13 cellular contexts compared by ENCODE assay signal in the genomic region with DNA sequence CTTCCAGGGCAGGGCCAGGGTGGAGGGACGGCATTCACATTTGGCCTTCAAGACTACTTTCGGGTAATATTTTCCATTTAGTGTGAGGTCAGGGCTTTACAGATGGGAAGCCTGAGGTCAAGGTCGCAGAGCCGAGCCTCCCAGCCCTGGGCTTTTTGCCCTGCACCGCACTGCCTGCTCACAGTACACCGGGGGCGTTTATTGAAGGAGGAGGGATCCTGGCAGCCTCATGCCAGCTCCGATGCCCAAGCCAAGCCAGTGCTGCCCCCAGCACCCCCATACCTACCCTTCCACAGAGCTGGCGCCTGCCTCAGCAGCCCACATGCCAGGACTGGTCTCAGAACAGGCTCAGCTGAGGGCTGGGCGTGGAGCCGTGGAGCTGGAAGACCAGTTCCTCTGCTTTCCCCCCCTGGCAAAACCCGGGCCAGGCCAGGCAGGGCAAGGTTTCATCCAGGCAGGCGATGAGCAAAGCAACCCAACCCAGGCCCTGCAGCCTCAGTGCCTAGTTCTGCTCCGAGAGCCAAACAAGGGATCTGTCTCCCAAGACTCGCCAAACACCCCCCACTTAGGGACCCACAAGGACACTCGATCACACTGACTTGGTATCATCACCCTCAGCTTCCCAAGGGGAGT. TPM values are rescaled to one million over a fixed set of nuclear protein-coding genes. Genes with fewer than 3 reads are reported as not detected.
DNase-seq lines count a peak whose midpoint lies in the region; ATAC-seq, FAIRE-seq and TF ChIP-seq lines count a peak whose summit lies in the region.
"Had no signal": no experiment of that assay in that cellular context is flagged by ENCODE, and none has a peak within 500 bp of the region (broad histone marks: within the 10 kb centered on the region; RNA-seq: fewer than 3 reads in every experiment).

No MANE protein-coding gene starts in this region.

- no peak for TF ChIP-seq EP300 in GM12878 (IDR thresholded peaks at IDR 0.05; ENCODE audit: borderline replicate concordance in 1 of 2, control insufficient read depth in 1 of 2, low read depth in 2 of 2, low read length in 2 of 2)

- peaks cover 20% of the 10 kb centered on the region for H3K79me2 ChIP-seq in GM12878 (ENCODE audit: control insufficient read depth, insufficient read depth, low read length)

- H3K4me1 ChIP-seq in GM12878 (ENCODE audit: control insufficient read depth, insufficient read depth, low read length) (peaks cover 58% of the 10 kb centered on the region), liver (ENCODE audit: control insufficient read depth in 4 of 4, insufficient read depth in 4 of 4, low read length in 3 of 4) (peaks cover 18 to 94% (median 58%) of the 10 kb centered on the region in 4 donors), testis (peaks cover 14% of the 10 kb centered on the region)

- H3K9ac ChIP-seq in GM12878 (ENCODE audit: control insufficient read depth, insufficient read depth, low read length) (peak overlapping the region; percentile 58; the same call in 1 of the 2 replicates), liver (ENCODE audit: low read depth in 1 of 2, low read length in 2 of 2) (peak overlapping the region; percentile 55 to 80)

- peak overlapping the region; percentile 83 for H3K4me2 ChIP-seq in GM12878 (ENCODE audit: control insufficient read depth, insufficient read depth)

- H3K27ac ChIP-seq in GM12878 (ENCODE audit: control insufficient read depth, insufficient read depth) (peak overlapping the region; percentile 78), liver (ENCODE audit: low read depth in 1 of 2, low read length in 2 of 2) (peak overlapping the region; percentile 94 to 98), testis (peak overlapping the region in 1 of 2 donors; percentile 18)
- H3K27ac ChIP-seq: SJSA1 had no signal

- no peaks in the 10 kb centered on the region for H4K20me1 ChIP-seq in GM12878 (ENCODE audit: control insufficient read depth, insufficient read depth)

- ATAC-seq in GM12878 (peak; percentile 2; the same call in 2 of the 3 replicates), GM18517 (IDR thresholded peaks at IDR 0.05; ENCODE audit: unreplicated experiment) (no peak)
- ATAC-seq: natural killer cell; stimulated activated effector memory CD8-positive, alpha-beta T cell treated with anti-CD3 and anti-CD28 coated beads, Interleukin-12 subunit alpha, Interleukin-12 subunit beta, amount 100 ng/mL, for 72 hours had no signal

- RAD21 ChIA-PET in GM12878 (lab: Charles Lee; ENCODE audit: unreplicated experiment), result interaction anchor here (1.5 to 6.2 kb wide), 3 partner anchors 9 to 67 kb away, joined by 5 to 69 read pairs (median 18); partner anchors contain the start of gene SDC1

- CTCF ChIA-PET in GM12878 (lab: Yijun Ruan, JAX), result interaction anchor here (1.3 to 6.2 kb wide), 4 partner anchors 10 to 78 kb away, joined by 3 to 39 read pairs (median 11); partner anchors contain the start of gene SDC1

- peak; percentile 77 for DNase-seq in LNCaP clone FGC (ENCODE audit: low read depth)
- DNase-seq in GM12878 (ENCODE audit: low read depth, low spot score), result no peak
- peak; percentile 35 for DNase-seq in testis
- DNase-seq in activated CD8-positive, alpha-beta memory T cell treated with anti-CD3 and anti-CD28 coated beads, Interleukin-2, amount 50 U/mL, for 48 hours, result no peak
- DNase-seq in stimulated activated CD4-positive, alpha-beta T cell treated with anti-CD3 and anti-CD28 coated beads, Interleukin-15, amount 100 ng/mL, for 24 hours, result no peak
- DNase-seq: activated CD4-positive, alpha-beta T cell treated with anti-CD3 and anti-CD28 coated beads for 48 hours; activated effector memory CD4-positive, alpha-beta T cell treated with Interleukin-2 at 50 U/mL for 16 hours; natural killer cell; NCI-H345 had no signal

- TF ChIP-seq CTCF in LNCaP clone FGC (IDR thresholded peaks at IDR 0.05; ENCODE audit: control insufficient read depth, extremely low read depth, insufficient read depth) (no peak), GM12878 (IDR thresholded peaks at IDR 0.05 in 2 of 3, conservative IDR thresholded peaks at IDR 0.05 in 1 of 3; ENCODE audit: control insufficient read depth in 2 of 3, extremely low read depth in 1 of 3, insufficient read depth in 1 of 3, low read depth in 3 of 3, low read length in 3 of 3) (no peak), liver (IDR thresholded peaks at IDR 0.05; ENCODE audit: low read depth, low read length, missing input control) (peak; percentile 0), testis (IDR thresholded peaks at IDR 0.05) (no peak)

- H3K27me3 ChIP-seq in GM12878 (replicated peaks in 1 of 2; ENCODE audit: control insufficient read depth in 2 of 2, insufficient read depth in 2 of 2, low read length in 1 of 2) (no peaks in the 10 kb centered on the region), liver (ENCODE audit: control insufficient read depth in 4 of 4, insufficient read depth in 4 of 4, low read length in 3 of 4) (no peaks in the 10 kb centered on the region), testis (no peaks in the 10 kb centered on the region)
- H3K27me3 ChIP-seq: SJSA1 had no signal

- no peaks in the 10 kb centered on the region for H3K9me3 ChIP-seq in GM12878 (replicated peaks; ENCODE audit: control insufficient read depth, insufficient read depth, low read length)
- H3K9me3 ChIP-seq in liver (ENCODE audit: control insufficient read depth in 4 of 4, low read length in 3 of 4), result no peaks in the 10 kb centered on the region
- H3K9me3 ChIP-seq in testis, result no peaks in the 10 kb centered on the region
- H3K9me3 ChIP-seq: SJSA1 had no signal

- no peak overlapping the region; the same call in 1 of the 2 replicates for H3K4me3 ChIP-seq in LNCaP clone FGC (ENCODE audit: low read depth, low read length)
- H3K4me3 ChIP-seq in GM12878, result peak overlapping the region; percentile 20; the same call in 1 of the 2 replicates
- H3K4me3 ChIP-seq in liver (ENCODE audit: low read depth in 1 of 3, low read length in 3 of 3), result no peak overlapping the region
- no peak overlapping the region for H3K4me3 ChIP-seq in testis
- H3K4me3 ChIP-seq: SJSA1 had no signal

- H2AFZ ChIP-seq in GM12878 (ENCODE audit: control insufficient read depth, low read depth, low read length), result peak overlapping the region; percentile 62

- BruUV-seq in GM12878 (replicated peaks; lab: Mats Ljungman, UMichigan), result TSS peak; percentile 75

- in situ Hi-C loops in GM12878 (cut with MboI), result no loop called here

- SMC1A ChIA-PET in GM12878 (lab: Charles Lee; ENCODE audit: uncharacterized antibody, unreplicated experiment), result interaction anchor here (0.7 to 1.9 kb wide), 8 partner anchors 8 to 165 kb away, joined by 3 to 11 read pairs (median 4); no protein-coding TSS in a partner anchor

- POLR2A ChIA-PET in GM12878 (lab: Charles Lee), result interaction anchor here (0.9 to 5.0 kb wide), 5 partner anchors 9 to 71 kb away, joined by 3 to 38 read pairs (median 4); partner anchors contain the start of gene SDC1

- FAIRE-seq in GM12878 (lab: Jason Lieb, UNC), result no peak

- H3K36me3 ChIP-seq in GM12878 (ENCODE audit: control insufficient read depth in 2 of 2, insufficient read depth in 2 of 2, low read length in 1 of 2) (no peaks in the 10 kb centered on the region), liver (ENCODE audit: control insufficient read depth in 4 of 4, insufficient read depth in 3 of 4, low read depth in 1 of 4, low read length in 3 of 4) (no peaks in the 10 kb centered on the region), testis (ENCODE audit: low read depth, missing control alignments) (no peaks in the 10 kb centered on the region)

- intact Hi-C loops in GM12878 (cut with micrococcal nuclease; ENCODE audit: unreplicated experiment), result no loop called here
- intact Hi-C loops in testis (cut with DNase I; ENCODE audit: low total_unique reads), result no loop called here

- no peak for TF ChIP-seq RAD21 in GM12878 (IDR thresholded peaks at IDR 0.05; ENCODE audit: insufficient read depth, low read depth, low read length)
- TF ChIP-seq RAD21 in liver (IDR thresholded peaks at IDR 0.05), result peak in 1 of 2 donors; percentile 33

- 79% methylated on average over 16 of the region's 16 CpGs for WGBS in GM12878 (ENCODE audit: insufficient coverage, insufficient replicate concordance, low lambda C conversion rate, missing lambda C conversion rate)
- WGBS in liver, result 28% methylated on average over 16 of the region's 16 CpGs
- WGBS in testis, 2 donors, result 40 to 48% methylated on average over 1 to 16 of the region's 16 CpGs

- TF ChIP-seq POLR2A in GM12878 (IDR thresholded peaks at IDR 0.05; ENCODE audit: low read depth, low read length), result no peak; the same call in 1 of the 2 replicates
- TF ChIP-seq POLR2A in testis (IDR thresholded peaks at IDR 0.05), result no peak

TF ChIP-seq in GM12878, 131 proteins besides CTCF, POLR2A, EP300 and RAD21 (continues in another document):
- TF ChIP-seq MEF2A (IDR thresholded peaks at IDR 0.05; ENCODE audit: insufficient read depth, low read depth, low read length) (no peak), NR2F1 (conservative IDR thresholded peaks at IDR 0.05) (0 out of 2 replicates have a peak, but pooled peaks have one; percentile 19)

TF ChIP-seq in liver, 16 proteins besides CTCF, POLR2A, EP300 and RAD21 (continues in another document):
- TF ChIP-seq EGR1 (IDR thresholded peaks at IDR 0.05; ENCODE audit: low read depth in 2 of 2), result peak; percentile 92 to 95
- peak; percentile 32 for TF ChIP-seq FOXA1 (IDR thresholded peaks at IDR 0.05)
- TF ChIP-seq NR2F2 (IDR thresholded peaks at IDR 0.05), result peak; percentile 93

RNA-seq across cellular contexts. Expression of gene SDC1, which starts 11.9 kb away (rescaled TPM):
- 75.7 and 78.9 TPM in 2 replicates for total RNA-seq in GM12878 (2013; cell fraction: nucleolus; rRNA removed)
- total RNA-seq in GM12878 (2014; rRNA removed) (25.8 and 26.6 TPM in 2 replicates), GM12878 (2014; rRNA removed; fragmentation: Illumina TruSeq; extraction: Trizol) (9.6 and 12.4 TPM in 2 replicates), GM12878 (2021) (31.0 and 33.1 TPM in 2 replicates), liver (100 to 1,000 TPM in 1 of 2 donors, 10 to 100 TPM in 1; 99.6 to 269 TPM), testis (1 to 10 TPM; 8.7 to 9.2 TPM)
- polyA plus RNA-seq in GM12878 (2011; ENCODE audit: low read depth), result 11.9 TPM
- polyA plus RNA-seq in GM12878 (2011; rRNA removed) (13.3 and 21.5 TPM in 2 replicates), GM12878 (2014; fragmentation: Illumina TruSeq; extraction: Trizol) (4.4 and 7.0 TPM in 2 replicates), GM12878 (2014; fragmentation: Nextera tagmentation; extraction: Ambion mirVana) (1 to 10 TPM in 1 of 2 experiments, under 1 TPM in 1; 0.85 to 2.2 TPM), GM12878 (2014; rRNA removed) (24.4 and 25.9 TPM in 2 replicates), GM12878 (2016; fragmentation: Nextera tagmentation; extraction: Ambion mirVana) (10 to 100 TPM; 33.8 to 36.8 TPM), liver (100 to 1,000 TPM; 124 to 363 TPM), testis (ENCODE audit: insufficient read depth, low read depth, low replicate concordance) (11.9 TPM)
- 23.5 and 34.5 TPM in 2 replicates for polyA plus RNA-seq in GM12878 (2011; cell fraction: cytosol; rRNA removed)
- 21.3 and 28.2 TPM in 2 replicates for polyA plus RNA-seq in GM12878 (2011; cell fraction: nucleus; rRNA removed)
- polyA plus RNA-seq in GM12878 (2012), result 18.7 and 26.5 TPM in 2 replicates
- 10.0 and 19.3 TPM in 2 replicates for polyA minus RNA-seq in GM12878 (2011; rRNA and poly(A)+ RNA removed)
- 11.2 and 11.4 TPM in 2 replicates for polyA minus RNA-seq in GM12878 (2011; cell fraction: cytosol; rRNA and poly(A)+ RNA removed)
- 3.4 and 5.3 TPM in 2 replicates for polyA minus RNA-seq in GM12878 (2011; cell fraction: nucleus; rRNA and poly(A)+ RNA removed)

Comparison
In these comparisons a context has a peak if more than half of its experiments do, and no peak if none do; other contexts are left out.
1. DNase-seq: peak in LNCaP clone FGC (single experiment) and testis (single experiment); none in GM12878 (single experiment), activated CD8-positive, alpha-beta memory T cell treated with anti-CD3 and anti-CD28 coated beads, Interleukin-2, amount 50 U/mL, for 48 hours (single experiment) and stimulated activated CD4-positive, alpha-beta T cell treated with anti-CD3 and anti-CD28 coated beads, Interleukin-15, amount 100 ng/mL, for 24 hours (single experiment).